16 cellular contexts compared by ENCODE assay signal in genomic region chr6:63964347-63964746, GRCh38.
DNase-seq lines count a peak whose midpoint lies in the region; TF ChIP-seq lines count a peak whose summit lies in the region.
"Had no signal": no experiment of that assay in that cellular context is flagged by ENCODE, and none has a peak within 500 bp of the region (broad histone marks: within the 10 kb centered on the region; RNA-seq: fewer than 3 reads in every experiment).

No MANE protein-coding gene starts in this region.

- H3K4me3 ChIP-seq in Loucy (ENCODE audit: low read length, poor library complexity, severe bottlenecking) (no peak overlapping the region), endodermal cell (ENCODE audit: low read length) (no peak overlapping the region), neural progenitor cell (no peak overlapping the region), esophagus squamous epithelium (no peak overlapping the region)
- H3K4me3 ChIP-seq: Peyer's patch had no signal

- H3K27ac Mint-ChIP-seq in endodermal cell (no peak overlapping the region), neural progenitor cell (peak overlapping the region; percentile 95), Calu3 (ENCODE audit: unreplicated experiment) (no peak overlapping the region)
- H3K27ac Mint-ChIP-seq: CD14-positive monocyte had no signal

- H3K36me3 ChIP-seq in Loucy (ENCODE audit: insufficient read depth, low read length) (no peaks in the 10 kb centered on the region), endodermal cell (ENCODE audit: control insufficient read depth, insufficient read depth, low read length) (no peaks in the 10 kb centered on the region), neural progenitor cell (no peaks in the 10 kb centered on the region), esophagus squamous epithelium (no peaks in the 10 kb centered on the region)
- H3K36me3 ChIP-seq: Peyer's patch had no signal

- no peaks in the 10 kb centered on the region for H3K27me3 Mint-ChIP-seq in endodermal cell (ENCODE audit: insufficient read depth)
- H3K27me3 Mint-ChIP-seq in neural progenitor cell (ENCODE audit: insufficient read depth, low read depth) = peaks cover 9% of the 10 kb centered on the region
- no peaks in the 10 kb centered on the region for H3K27me3 Mint-ChIP-seq in Calu3 (ENCODE audit: unreplicated experiment)

- CTCF ChIA-PET in Calu3 (lab: Charles Lee) = no interaction called here

- H3K4me3 Mint-ChIP-seq in endodermal cell = no peak overlapping the region
- H3K4me3 Mint-ChIP-seq in neural progenitor cell = no peak overlapping the region
- no peak overlapping the region for H3K4me3 Mint-ChIP-seq in Calu3 (ENCODE audit: low read depth, unreplicated experiment)
- H3K4me3 Mint-ChIP-seq: CD14-positive monocyte had no signal

- H3K9me2 ChIP-seq in Loucy (replicated peaks; ENCODE audit: low read depth, low read length) = no peaks in the 10 kb centered on the region

- H4K20me1 ChIP-seq in Loucy (ENCODE audit: insufficient read depth, low read length, poor library complexity, severe bottlenecking) (no peaks in the 10 kb centered on the region), neural progenitor cell (ENCODE audit: low read depth) (no peaks in the 10 kb centered on the region)

- H3K9me3 Mint-ChIP-seq in endodermal cell = peaks cover 11% of the 10 kb centered on the region
- H3K9me3 Mint-ChIP-seq in neural progenitor cell = peaks cover 15% of the 10 kb centered on the region
- H3K9me3 Mint-ChIP-seq in Calu3 (ENCODE audit: low read depth, unreplicated experiment) = no peaks in the 10 kb centered on the region

- H3K27ac ChIP-seq in endodermal cell (ENCODE audit: low read depth, low read length) (peak overlapping the region; percentile 4), neural progenitor cell (peak overlapping the region; percentile 39), esophagus squamous epithelium (no peak overlapping the region)
- H3K27ac ChIP-seq: Peyer's patch had no signal

- TF ChIP-seq CTCF in Loucy (conservative IDR thresholded peaks at IDR 0.05; ENCODE audit: low read length) (no peak), endodermal cell (conservative IDR thresholded peaks at IDR 0.05) (no peak), neural progenitor cell (IDR thresholded peaks at IDR 0.05) (no peak), Calu3 (IDR thresholded peaks at IDR 0.05; ENCODE audit: unreplicated experiment) (no peak), esophagus squamous epithelium (IDR thresholded peaks at IDR 0.05) (no peak)

- peaks cover 4% of the 10 kb centered on the region for H3K4me1 Mint-ChIP-seq in endodermal cell
- peaks cover 41% of the 10 kb centered on the region for H3K4me1 Mint-ChIP-seq in neural progenitor cell
- no peaks in the 10 kb centered on the region for H3K4me1 Mint-ChIP-seq in Calu3 (ENCODE audit: low read depth, unreplicated experiment)
- H3K4me1 Mint-ChIP-seq: CD14-positive monocyte had no signal

- H3K27me3 ChIP-seq in Loucy (ENCODE audit: insufficient read depth, low read length, poor library complexity, severe bottlenecking) (no peaks in the 10 kb centered on the region), endodermal cell (ENCODE audit: control insufficient read depth, insufficient read depth, low read length, poor library complexity, severe bottlenecking) (no peaks in the 10 kb centered on the region), neural progenitor cell (no peaks in the 10 kb centered on the region), esophagus squamous epithelium (no peaks in the 10 kb centered on the region)
- H3K27me3 ChIP-seq: Peyer's patch had no signal

- H3K36me3 Mint-ChIP-seq in endodermal cell (ENCODE audit: low read depth) (peaks cover 3% of the 10 kb centered on the region), neural progenitor cell (peaks cover 4% of the 10 kb centered on the region), Calu3 (ENCODE audit: insufficient read depth, unreplicated experiment) (no peaks in the 10 kb centered on the region)
- H3K36me3 Mint-ChIP-seq: CD14-positive monocyte had no signal

- intact Hi-C loops in Calu3 (cut with micrococcal nuclease; ENCODE audit: unreplicated experiment) = no loop called here
- intact Hi-C loops in esophagus squamous epithelium (cut with DNase I) = no loop called here

- no peaks in the 10 kb centered on the region for H3F3A ChIP-seq in Loucy (ENCODE audit: low read depth)
- H3F3A ChIP-seq in neural progenitor cell (ENCODE audit: low read depth) = no peaks in the 10 kb centered on the region

- peak; percentile 8 for DNase-seq in Ammon's horn (ENCODE audit: low spot score)
- DNase-seq in endodermal cell = no peak
- peak; percentile 20 for DNase-seq in neural progenitor cell (ENCODE audit: low spot score)
- DNase-seq in Calu3 = no peak
- no peak for DNase-seq in NCI-H2171 (lab: John Stamatoyannopoulos, UW)
- no peak for DNase-seq in esophagus squamous epithelium (lab: John Stamatoyannopoulos, UW)
- DNase-seq in AG20443 (ENCODE audit: low spot score) = no peak
- DNase-seq: COR-L47, DMS53, KBM-7, NCI-H1092, NCI-H1694, Peyer's patch, SHP77 had no signal

- H3K4me1 ChIP-seq in Loucy (ENCODE audit: insufficient read depth, low read length, poor library complexity, severe bottlenecking) = no peaks in the 10 kb centered on the region
- no peaks in the 10 kb centered on the region for H3K4me1 ChIP-seq in endodermal cell (ENCODE audit: control insufficient read depth, insufficient read depth, low read length)
- peaks cover 28% of the 10 kb centered on the region for H3K4me1 ChIP-seq in neural progenitor cell
- no peaks in the 10 kb centered on the region for H3K4me1 ChIP-seq in esophagus squamous epithelium
- H3K4me1 ChIP-seq: Peyer's patch had no signal

- H3K79me2 ChIP-seq in Loucy (ENCODE audit: insufficient read depth, low read length) = no peaks in the 10 kb centered on the region
- H3K79me2 ChIP-seq in neural progenitor cell (ENCODE audit: low read depth) = no peaks in the 10 kb centered on the region

- no TSS peak for BruUV-seq in Calu3 (replicated peaks; lab: Mats Ljungman, UMichigan)

- H3K9ac ChIP-seq in Loucy (ENCODE audit: low read depth, low read length, poor library complexity, severe bottlenecking) (no peak overlapping the region), endodermal cell (ENCODE audit: extremely low read depth, low read length, poor library complexity, severe bottlenecking) (no peak overlapping the region), neural progenitor cell (no peak overlapping the region)

- H3K4me2 ChIP-seq in Loucy (ENCODE audit: low read depth, low read length, poor library complexity, severe bottlenecking) (no peak overlapping the region), neural progenitor cell (peak overlapping the region; percentile 60)

- H3K9me3 ChIP-seq in Loucy (ENCODE audit: insufficient read depth, low read depth, low read length) (no peaks in the 10 kb centered on the region), endodermal cell (ENCODE audit: control insufficient read depth, low read length) (peaks cover 5% of the 10 kb centered on the region), neural progenitor cell (ENCODE audit: low read depth) (peaks cover 2% of the 10 kb centered on the region), esophagus squamous epithelium (no peaks in the 10 kb centered on the region)
- H3K9me3 ChIP-seq: Peyer's patch had no signal

- no peak for TF ChIP-seq POLR2A in esophagus squamous epithelium (IDR thresholded peaks at IDR 0.05)

- H2AFZ ChIP-seq in Loucy (ENCODE audit: low read length) = 0 out of 2 replicates have a peak overlapping the region, but pooled peaks have one; percentile 15
- H2AFZ ChIP-seq in neural progenitor cell (replicated peaks) = peak overlapping the region; percentile 19

Comparison
In these comparisons a context has a peak if more than half of its experiments do, and no peak if none do; other contexts are left out.
1. DNase-seq: peak in Ammon's horn (single experiment) and neural progenitor cell (single experiment); none in endodermal cell (single experiment), Calu3 (single experiment), NCI-H2171 (single experiment), esophagus squamous epithelium (single experiment) and AG20443 (single experiment).
2. H3K27ac ChIP-seq: peak in endodermal cell (single experiment) and neural progenitor cell (single experiment); none in esophagus squamous epithelium (0 of 4).